ENCODE assay signal across 1 cellular context in genomic region chrX:74061879-74062278, GRCh38.
TF ChIP-seq lines count a peak whose summit lies in the region.

No MANE protein-coding gene starts in this region.

TF ChIP-seq in GM12878, 131 proteins besides CTCF, POLR2A, EP300 and RAD21 (continued from another document):
- TF ChIP-seq, protein P1, sequence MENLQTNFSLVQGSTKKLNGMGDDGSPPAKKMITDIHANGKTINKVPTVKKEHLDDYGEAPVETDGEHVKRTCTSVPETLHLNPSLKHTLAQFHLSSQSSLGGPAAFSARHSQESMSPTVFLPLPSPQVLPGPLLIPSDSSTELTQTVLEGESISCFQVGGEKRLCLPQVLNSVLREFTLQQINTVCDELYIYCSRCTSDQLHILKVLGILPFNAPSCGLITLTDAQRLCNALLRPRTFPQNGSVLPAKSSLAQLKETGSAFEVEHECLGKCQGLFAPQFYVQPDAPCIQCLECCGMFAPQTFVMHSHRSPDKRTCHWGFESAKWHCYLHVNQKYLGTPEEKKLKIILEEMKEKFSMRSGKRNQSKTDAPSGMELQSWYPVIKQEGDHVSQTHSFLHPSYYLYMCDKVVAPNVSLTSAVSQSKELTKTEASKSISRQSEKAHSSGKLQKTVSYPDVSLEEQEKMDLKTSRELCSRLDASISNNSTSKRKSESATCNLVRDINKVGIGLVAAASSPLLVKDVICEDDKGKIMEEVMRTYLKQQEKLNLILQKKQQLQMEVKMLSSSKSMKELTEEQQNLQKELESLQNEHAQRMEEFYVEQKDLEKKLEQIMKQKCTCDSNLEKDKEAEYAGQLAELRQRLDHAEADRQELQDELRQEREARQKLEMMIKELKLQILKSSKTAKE (IDR thresholded peaks at IDR 0.05; ENCODE audit: low read depth, poor library complexity, severe bottlenecking) = no peak
- TF ChIP-seq PML (IDR thresholded peaks at IDR 0.05; ENCODE audit: low read length) (no peak), RELB (IDR thresholded peaks at IDR 0.05; ENCODE audit: low read depth) (peak; percentile 43; the same call in 1 of the 2 replicates), HDAC2 (IDR thresholded peaks at IDR 0.05) (no peak)
